ENCODE assay signal across 8 cellular contexts in the genomic region with DNA sequence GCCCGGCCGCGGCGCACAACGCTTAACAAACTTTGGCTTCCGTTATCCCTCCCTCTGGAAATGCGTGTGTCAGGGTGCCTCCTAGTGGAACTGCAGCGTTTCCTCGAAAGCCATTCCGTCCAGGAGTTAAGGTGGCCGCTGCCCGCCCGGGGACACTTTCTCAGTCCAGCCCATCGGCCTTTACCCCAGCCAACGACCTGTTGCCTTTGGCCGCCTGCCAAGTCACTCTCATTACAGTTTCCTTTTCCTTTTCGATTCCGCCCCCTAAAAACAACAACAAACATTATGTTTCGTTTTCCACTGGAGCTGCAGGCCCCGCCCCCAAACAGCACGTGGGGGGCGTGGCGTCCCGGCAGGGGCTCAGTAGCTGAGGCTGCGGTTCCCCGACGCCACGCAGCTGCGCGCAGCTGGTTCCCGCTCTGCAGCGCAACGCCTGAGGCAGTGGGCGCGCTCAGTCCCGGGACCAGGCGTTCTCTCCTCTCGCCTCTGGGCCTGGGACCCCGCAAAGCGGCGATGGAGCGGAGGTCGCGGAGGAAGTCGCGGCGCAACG. TPM values are rescaled to one million over a fixed set of nuclear protein-coding genes. Genes with fewer than 3 reads are reported as not detected.
DNase-seq lines count a peak whose midpoint lies in the region; ATAC-seq and TF ChIP-seq lines count a peak whose summit lies in the region.

A gene (plus strand): TSS at position 363 of the 550 bp plus-strand sequence. CDS start 151 bp downstream, at position 514.

- peaks cover 23% of the 10 kb centered on the region for H3K27me3 ChIP-seq in HUES6 (ENCODE audit: control insufficient read depth, insufficient read depth, low read length)
- no peaks in the 10 kb centered on the region for H3K27me3 ChIP-seq in RWPE2 (ENCODE audit: insufficient read depth, poor library complexity, severe bottlenecking)
- H3K27me3 ChIP-seq in foreskin keratinocyte = no peaks in the 10 kb centered on the region
- no peaks in the 10 kb centered on the region for H3K27me3 ChIP-seq in stomach

- peaks cover 51% of the 10 kb centered on the region for H3K27me3 Mint-ChIP-seq in neural crest cell (ENCODE audit: low read depth)

- H3K4me3 Mint-ChIP-seq in neural crest cell = peak within 1 kb of the TSS; percentile 92

- no peak within 1 kb of the TSS for H3K27ac ChIP-seq in HUES6 (ENCODE audit: low read depth, low read length)
- H3K27ac ChIP-seq in RWPE2 (ENCODE audit: poor library complexity, severe bottlenecking) = no peak within 1 kb of the TSS
- H3K27ac ChIP-seq in foreskin keratinocyte = no peak within 1 kb of the TSS
- peak within 1 kb of the TSS; percentile 82 to 90 (median 87) for H3K27ac ChIP-seq in stomach

- ATAC-seq in GM21447 (IDR thresholded peaks at IDR 0.05; ENCODE audit: unreplicated experiment) (peak; percentile 88), RWPE2 (ENCODE audit: low read depth) (peak; percentile 84), foreskin keratinocyte (peak; percentile 90)

- peaks cover 12% of the 10 kb centered on the region for H3K4me1 Mint-ChIP-seq in neural crest cell

- H3K36me3 Mint-ChIP-seq in neural crest cell (ENCODE audit: low read depth) = peaks cover 3% of the 10 kb centered on the region

- H3K9me3 Mint-ChIP-seq in neural crest cell = peaks cover 5% of the 10 kb centered on the region

- peak; percentile 49 for DNase-seq in DMS153 treated with DMSO at 0.1 percent for 48 hours (lab: John Stamatoyannopoulos, UW; ENCODE audit: unreplicated experiment)
- DNase-seq in RWPE2 (ENCODE audit: low spot score) = peak; percentile 88
- DNase-seq in activated effector memory CD4-positive, alpha-beta T cell treated with anti-CD3 and anti-CD28 coated beads, Interleukin-2, amount 50 U/mL, for 16 hours = peak; percentile 96
- DNase-seq in foreskin keratinocyte = peak; percentile 92 to 93
- DNase-seq in neural crest cell (ENCODE audit: low read depth, low spot score) = peak; percentile 66
- DNase-seq in stomach = peak; percentile 94

- peak within 1 kb of the TSS; percentile 78 for H3K4me3 ChIP-seq in HUES6 (ENCODE audit: low read depth, low read length)
- H3K4me3 ChIP-seq in RWPE2 (ENCODE audit: severe bottlenecking) = peak within 1 kb of the TSS; percentile 39
- H3K4me3 ChIP-seq in stomach = peak within 1 kb of the TSS; percentile 67 to 84 (median 79)

- H3K4me1 ChIP-seq in HUES6 (ENCODE audit: control insufficient read depth, insufficient read depth, low read length) (peaks cover 15% of the 10 kb centered on the region; the same call in 1 of the 2 replicates), RWPE2 (ENCODE audit: insufficient read depth, poor library complexity, severe bottlenecking) (peaks cover 6% of the 10 kb centered on the region), foreskin keratinocyte (peaks cover 23% of the 10 kb centered on the region), stomach (peaks cover 0 to 22% (median 9%) of the 10 kb centered on the region in 4 donors)

- peak within 1 kb of the TSS; percentile 47 for H3K9ac ChIP-seq in HUES6 (ENCODE audit: low read length)

- TF ChIP-seq POLR2A in stomach (IDR thresholded peaks at IDR 0.05) = no peak

- H3K36me3 ChIP-seq in HUES6 (ENCODE audit: control insufficient read depth, insufficient read depth, low read length) = 0 out of 2 replicates have a peak, but pooled peaks cover under 1% of the 10 kb centered on the region
- no peaks in the 10 kb centered on the region for H3K36me3 ChIP-seq in RWPE2 (ENCODE audit: low read depth)
- peaks cover 0 to 2% (median 0%) of the 10 kb centered on the region in 4 donors for H3K36me3 ChIP-seq in stomach

- 0 out of 2 replicates have a peak, but pooled peaks cover 8% of the 10 kb centered on the region for H3K9me3 ChIP-seq in HUES6 (ENCODE audit: control insufficient read depth, insufficient read depth, low read depth, low read length)
- H3K9me3 ChIP-seq in RWPE2 (ENCODE audit: severe bottlenecking) = no peaks in the 10 kb centered on the region
- no peaks in the 10 kb centered on the region for H3K9me3 ChIP-seq in stomach

- peak; percentile 91 for TF ChIP-seq CTCF in RWPE2 (IDR thresholded peaks at IDR 0.05; ENCODE audit: poor library complexity, severe bottlenecking)
- TF ChIP-seq CTCF in foreskin keratinocyte (conservative IDR thresholded peaks at IDR 0.05) = peak; percentile 96
- peak; percentile 71 for TF ChIP-seq CTCF in neural crest cell (conservative IDR thresholded peaks at IDR 0.05)
- peak in 5 of 7 experiments; percentile 37 to 87 (median 63) for TF ChIP-seq CTCF in stomach (IDR thresholded peaks at IDR 0.05)

- WGBS in stomach, 5 donors = 0 to 1% (median 0%) methylated on average over 25 to 48 of the region's 48 CpGs

- peak within 1 kb of the TSS; percentile 74 for H3K27ac Mint-ChIP-seq in neural crest cell (ENCODE audit: unreplicated experiment)

- intact Hi-C loops in stomach (cut with DNase I; ENCODE audit: low total_unique reads) = loop anchor here (10.0 kb wide), 1 partner anchor 172 kb away; a partner anchor contains a TSS

- no peak for TF ChIP-seq EP300 in stomach (IDR thresholded peaks at IDR 0.05)

RNA-seq across cellular contexts. Expression of the gene that starts here (rescaled TPM):
- 18.7 and 19.3 TPM in 2 replicates for total RNA-seq in foreskin keratinocyte
- 9.4 and 10.0 TPM in 2 replicates for polyA plus RNA-seq in foreskin keratinocyte
- total RNA-seq in neural crest cell = 1.7 and 1.8 TPM in 2 replicates
- 10 to 100 TPM in 1 of 5 donors, 1 to 10 TPM in 3, not detected in 1; 1.7 to 11.6 (median 6.3) TPM for total RNA-seq in stomach
- polyA plus RNA-seq in stomach = 1 to 10 TPM; 2.2 to 3.2 (median 3.1) TPM

Comparison
In these comparisons a context has a peak if more than half of its experiments do, and no peak if none do; other contexts are left out.
1. H3K27ac ChIP-seq: peak in stomach (5 of 5); none in HUES6 (single experiment), RWPE2 (single experiment) and foreskin keratinocyte (single experiment).
2. Peak in every context shown above with its lines, with median percentiles within 50 percentile points of each other: DNase-seq, ATAC-seq, H3K4me3 ChIP-seq and CTCF ChIP-seq.